In the genomic region with DNA sequence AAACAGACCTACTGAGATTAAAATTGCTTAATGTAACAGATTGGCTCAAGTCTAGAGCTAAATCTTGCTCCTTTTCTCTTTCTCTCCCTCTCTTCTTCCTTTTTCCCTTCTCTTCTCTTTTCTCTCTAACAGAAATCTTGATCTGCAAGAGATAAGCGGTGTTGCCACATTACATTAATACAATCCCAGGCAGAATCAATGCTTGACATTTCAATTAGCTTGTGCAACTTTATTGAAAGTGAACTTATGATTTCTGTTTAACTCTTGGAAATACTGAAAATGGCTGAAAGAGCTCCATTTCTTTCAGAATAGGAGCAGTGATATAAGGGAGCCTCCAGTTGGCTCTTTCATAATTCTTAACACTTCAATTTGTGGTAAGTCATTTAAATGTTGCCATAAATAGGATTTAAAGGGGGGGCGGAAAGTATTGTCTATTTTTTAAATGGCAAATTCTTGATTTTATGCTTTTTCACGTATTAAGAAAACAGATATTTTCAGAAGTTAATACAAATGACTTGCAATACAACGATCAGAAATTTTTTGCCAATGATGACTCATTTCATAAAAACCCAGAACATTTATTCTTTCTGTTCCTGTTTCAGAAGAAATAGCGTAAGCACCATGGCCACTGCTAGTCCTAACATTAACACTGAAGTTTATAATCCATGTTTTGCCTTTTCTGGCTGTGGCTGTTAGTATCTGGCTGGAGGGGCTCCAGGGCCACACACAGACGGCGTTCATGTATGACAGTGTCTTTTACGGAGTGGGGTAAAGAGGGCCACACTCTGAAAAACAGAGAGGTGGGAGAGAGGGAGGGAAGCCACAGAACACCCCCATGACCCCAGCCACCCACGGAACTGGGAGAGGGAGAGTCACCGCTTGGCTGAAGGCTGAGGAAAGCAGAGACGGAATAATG, we compare ENCODE assay signal across 8 cellular contexts.
DNase-seq lines count a peak whose midpoint lies in the region; ATAC-seq and TF ChIP-seq lines count a peak whose summit lies in the region.

No MANE protein-coding gene starts in this region.

- H3K4me3 Mint-ChIP-seq in stimulated activated effector memory CD8-positive, alpha-beta T cell treated with anti-CD3 and anti-CD28 coated beads, Interleukin-12 subunit alpha, Interleukin-12 subunit beta, amount 100 ng/mL, for 72 hours: no peak overlapping the region

- ATAC-seq in GM21723 (IDR thresholded peaks at IDR 0.05; ENCODE audit: unreplicated experiment): peak; percentile 79
- ATAC-seq in left cardiac atrium: peak; percentile 67 to 75
- no peak for ATAC-seq in stimulated activated effector memory CD8-positive, alpha-beta T cell treated with anti-CD3 and anti-CD28 coated beads, Interleukin-12 subunit alpha, Interleukin-12 subunit beta, amount 100 ng/mL, for 72 hours
- no peak for ATAC-seq in HG02610 (IDR thresholded peaks at IDR 0.05; ENCODE audit: unreplicated experiment)

- peak overlapping the region; percentile 30 for H3K4me3 ChIP-seq in AG09309 (ENCODE audit: control insufficient read depth, low read depth, low read length)
- H3K4me3 ChIP-seq in WERI-Rb-1 (ENCODE audit: low read depth, low read length): no peak overlapping the region

- no peak overlapping the region for H3K27ac ChIP-seq in WERI-Rb-1

- DNase-seq in AG09309 (ENCODE audit: low read depth): no peak
- DNase-seq in NOMO-1 treated with dmso at 0.1 percent for 144 hours (lab: John Stamatoyannopoulos, UW; ENCODE audit: unreplicated experiment): peak; percentile 64
- peak; percentile 38 for DNase-seq in left cardiac atrium
- DNase-seq in stimulated activated effector memory CD8-positive, alpha-beta T cell treated with anti-CD3 and anti-CD28 coated beads, Interleukin-12 subunit alpha, Interleukin-12 subunit beta, amount 100 ng/mL, for 72 hours (ENCODE audit: low spot score in 2 of 2): no peak
- DNase-seq in WERI-Rb-1: no peak
- no peak for DNase-seq in DMS114 treated with DMSO at 0.1 percent for 48 hours (lab: John Stamatoyannopoulos, UW; ENCODE audit: unreplicated experiment)

- H3K36me3 ChIP-seq in WERI-Rb-1: no peaks in the 10 kb centered on the region

- no peaks in the 10 kb centered on the region for H3K36me3 Mint-ChIP-seq in stimulated activated effector memory CD8-positive, alpha-beta T cell treated with anti-CD3 and anti-CD28 coated beads, Interleukin-12 subunit alpha, Interleukin-12 subunit beta, amount 100 ng/mL, for 72 hours

- peaks cover 2% of the 10 kb centered on the region for H3K9me3 ChIP-seq in WERI-Rb-1 (ENCODE audit: severe bottlenecking)

- TF ChIP-seq CTCF in AG09309 (IDR thresholded peaks at IDR 0.05; ENCODE audit: control insufficient read depth, insufficient read depth, low read depth, low read length, missing control alignments) (no peak), WERI-Rb-1 (IDR thresholded peaks at IDR 0.05; ENCODE audit: low read depth, low read length) (no peak)

- peaks cover 53% of the 10 kb centered on the region for H3K27me3 ChIP-seq in WERI-Rb-1 (ENCODE audit: insufficient read depth, low read depth, severe bottlenecking)

- intact Hi-C loops in left cardiac atrium (cut with DNase I): no loop called here

- peaks cover 9% of the 10 kb centered on the region for H3K9me3 Mint-ChIP-seq in stimulated activated effector memory CD8-positive, alpha-beta T cell treated with anti-CD3 and anti-CD28 coated beads, Interleukin-12 subunit alpha, Interleukin-12 subunit beta, amount 100 ng/mL, for 72 hours

- no peak overlapping the region for H3K27ac Mint-ChIP-seq in stimulated activated effector memory CD8-positive, alpha-beta T cell treated with anti-CD3 and anti-CD28 coated beads, Interleukin-12 subunit alpha, Interleukin-12 subunit beta, amount 100 ng/mL, for 72 hours

- no peaks in the 10 kb centered on the region for H3K4me1 Mint-ChIP-seq in stimulated activated effector memory CD8-positive, alpha-beta T cell treated with anti-CD3 and anti-CD28 coated beads, Interleukin-12 subunit alpha, Interleukin-12 subunit beta, amount 100 ng/mL, for 72 hours

Comparison
In these comparisons a context has a peak if more than half of its experiments do, and no peak if none do; other contexts are left out.
1. DNase-seq: peak in NOMO-1 treated with dmso at 0.1 percent for 144 hours (single experiment) and left cardiac atrium (single experiment); none in AG09309 (single experiment), stimulated activated effector memory CD8-positive, alpha-beta T cell treated with anti-CD3 and anti-CD28 coated beads, Interleukin-12 subunit alpha, Interleukin-12 subunit beta, amount 100 ng/mL, for 72 hours (0 of 2), WERI-Rb-1 (single experiment) and DMS114 treated with DMSO at 0.1 percent for 48 hours (single experiment).
2. ATAC-seq: peak in GM21723 (single experiment) and left cardiac atrium (2 of 2); none in stimulated activated effector memory CD8-positive, alpha-beta T cell treated with anti-CD3 and anti-CD28 coated beads, Interleukin-12 subunit alpha, Interleukin-12 subunit beta, amount 100 ng/mL, for 72 hours (single experiment) and HG02610 (single experiment).